Comparison of ENCODE assay signal across 22 cellular contexts in the genomic region with DNA sequence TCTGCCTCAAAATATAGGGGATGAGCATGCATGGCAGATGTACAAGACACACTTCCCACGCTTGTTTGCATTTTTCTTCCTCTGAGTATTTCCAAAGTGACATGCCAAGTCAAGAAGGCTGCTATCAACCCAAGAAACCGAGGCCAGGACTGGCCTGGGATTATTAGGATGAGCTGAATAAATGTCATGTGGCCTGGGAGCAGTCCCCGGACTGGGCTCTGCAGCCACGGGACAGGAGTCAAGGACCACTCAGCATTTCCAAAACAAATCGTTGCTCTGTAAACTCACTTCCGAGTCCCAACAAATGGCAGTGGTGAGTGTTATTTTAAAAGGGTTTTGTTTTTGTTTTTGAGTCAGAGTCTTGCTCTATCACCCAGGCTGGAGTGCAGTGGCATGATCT. TPM values are rescaled to one million over a fixed set of nuclear protein-coding genes. Genes with fewer than 3 reads are reported as not detected.
A peak's percentile ranks its signal among the peaks of the same experiment; 100 is the strongest.
DNase-seq lines count a peak whose midpoint lies in the region; ATAC-seq, FAIRE-seq and TF ChIP-seq lines count a peak whose summit lies in the region.
"Had no signal": no experiment of that assay in that cellular context is flagged by ENCODE, and none has a peak within 500 bp of the region (broad histone marks: within the 10 kb centered on the region; RNA-seq: fewer than 3 reads in every experiment).

No MANE protein-coding gene starts in this region.

- H3K9me3 ChIP-seq in MG63: no peaks in the 10 kb centered on the region
- H3K9me3 ChIP-seq in kidney (ENCODE audit: control insufficient read depth in 1 of 2, low read length in 2 of 2): no peaks in the 10 kb centered on the region
- no peaks in the 10 kb centered on the region for H3K9me3 ChIP-seq in osteoblast (ENCODE audit: low read depth, low read length)
- H3K9me3 ChIP-seq: A549, HAP-1 had no signal

- H3K4me3 ChIP-seq in MG63 (no peak overlapping the region), kidney (ENCODE audit: low read length in 2 of 2) (no peak overlapping the region), osteoblast (ENCODE audit: insufficient read depth, low read length) (no peak overlapping the region)
- H3K4me3 ChIP-seq: A549, GM23338, HAP-1 had no signal

- no peak overlapping the region for H3K4me2 ChIP-seq in osteoblast (ENCODE audit: insufficient read depth, low read length)
- H3K4me2 ChIP-seq: A549, GM23338 had no signal

- no peak for ATAC-seq in HG02610 (IDR thresholded peaks at IDR 0.05; ENCODE audit: unreplicated experiment)
- no peak for ATAC-seq in HG02588 (IDR thresholded peaks at IDR 0.05; ENCODE audit: unreplicated experiment)
- ATAC-seq: A549, GM23338 had no signal

- FAIRE-seq in kidney (lab: Jason Lieb, UNC): no peak
- FAIRE-seq: A549, GM12891, GM18507 had no signal

- no peaks in the 10 kb centered on the region for H4K20me1 ChIP-seq in osteoblast (ENCODE audit: insufficient read depth, low read length)

- H3K27me3 ChIP-seq in MG63 (no peaks in the 10 kb centered on the region), osteoblast (ENCODE audit: insufficient read depth, low read length) (no peaks in the 10 kb centered on the region)

- intact Hi-C loops in kidney (cut with DNase I): no loop called here

- no peaks in the 10 kb centered on the region for H3K79me2 ChIP-seq in osteoblast (ENCODE audit: insufficient read depth, low read length)

- no peak overlapping the region for H3K9ac ChIP-seq in kidney (ENCODE audit: low read length in 2 of 2)

- peak; percentile 35 for DNase-seq in MG63
- DNase-seq in kidney: peak; percentile 26
- DNase-seq in osteoblast (ENCODE audit: insufficient read length, low spot score, missing footprints): peak; percentile 48
- no peak for DNase-seq in NCI-H1048 (lab: John Stamatoyannopoulos, UW)
- DNase-seq: 8988T; ACHN; C1 segment of cervical spinal cord; Calu3; CD4-positive, alpha-beta memory T cell; COR-L47; DMS53; DMS79 treated with DMSO at 0.1 percent for 48 hours; GF-D8 had no signal

- no peaks in the 10 kb centered on the region for H3K4me1 ChIP-seq in kidney (ENCODE audit: control insufficient read depth in 1 of 2, insufficient read depth in 1 of 2, low read depth in 1 of 2, low read length in 2 of 2)
- no peaks in the 10 kb centered on the region for H3K4me1 ChIP-seq in osteoblast (ENCODE audit: insufficient read depth, low read length)
- H3K4me1 ChIP-seq: A549, HAP-1 had no signal

- TF ChIP-seq CTCF in kidney (IDR thresholded peaks at IDR 0.05; ENCODE audit: borderline replicate concordance, extremely low read depth, insufficient read depth) (no peak), osteoblast (IDR thresholded peaks at IDR 0.05; ENCODE audit: extremely low read depth, low read depth, low read length) (no peak)

- no peak overlapping the region for H2AFZ ChIP-seq in osteoblast (ENCODE audit: low read length)
- H2AFZ ChIP-seq: GM23338 had no signal

- H3K27ac ChIP-seq in kidney (ENCODE audit: low read depth in 2 of 2, low read length in 2 of 2) (no peak overlapping the region), osteoblast (ENCODE audit: low read depth, low read length) (no peak overlapping the region)
- H3K27ac ChIP-seq: A549 had no signal

- H3K36me3 ChIP-seq in MG63: no peaks in the 10 kb centered on the region
- no peaks in the 10 kb centered on the region for H3K36me3 ChIP-seq in kidney (ENCODE audit: control insufficient read depth in 1 of 2, insufficient read depth in 2 of 2, low read length in 2 of 2)
- H3K36me3 ChIP-seq in osteoblast (ENCODE audit: insufficient read depth, low read length): no peaks in the 10 kb centered on the region
- H3K36me3 ChIP-seq: HAP-1 had no signal

RNA-seq across cellular contexts. Expression of a gene that starts 24.9 kb away (rescaled TPM):
- total RNA-seq in MG63 (2014; rRNA removed; shearing (Covaris generic); ENCODE audit: low replicate concordance): not detected in 2 replicates
- 694 TPM for total RNA-seq in kidney
- 2.9 TPM for polyA plus RNA-seq in kidney (ENCODE audit: insufficient read depth, low read depth, low replicate concordance)
- not detected in 2 replicates for total RNA-seq in osteoblast
- total RNA-seq: CD4-positive, alpha-beta memory T cell; Daoy; H4 had no signal
- polyA plus RNA-seq: CD4-positive, alpha-beta memory T cell had no signal

Comparison
In these comparisons a context has a peak if more than half of its experiments do, and no peak if none do; other contexts are left out.
1. RNA of a gene that starts 24.9 kb away (total RNA-seq): 694 TPM in kidney (single experiment); not detected in MG63 and not detected in osteoblast; every median in the first group is over 100 times any median in the second.